ENCODE assay signal across 12 cellular contexts in the genomic region with DNA sequence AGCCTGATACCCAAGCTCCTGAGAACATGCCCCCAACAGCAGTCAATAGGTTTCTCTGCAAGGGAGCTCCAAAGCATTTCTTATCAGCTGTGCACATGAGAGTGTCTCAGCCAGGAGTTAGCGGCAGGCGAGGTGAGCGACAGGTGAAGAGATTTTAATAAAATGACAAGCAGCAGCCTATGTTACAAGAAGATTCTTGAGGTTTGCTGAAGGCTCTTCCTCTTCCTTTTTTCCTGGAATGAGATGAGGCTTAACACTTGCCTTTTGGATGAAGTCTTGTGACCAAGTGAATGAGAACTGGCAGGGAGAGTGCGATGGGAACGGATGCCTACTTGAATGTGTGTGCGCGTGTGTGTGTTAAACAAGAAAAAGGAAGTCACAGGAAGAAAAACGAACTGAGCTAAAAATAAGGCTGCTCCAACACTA.
A peak's percentile ranks its signal among the peaks of the same experiment; 100 is the strongest.
DNase-seq lines count a peak whose midpoint lies in the region; ATAC-seq and TF ChIP-seq lines count a peak whose summit lies in the region.
"Had no signal": no experiment of that assay in that cellular context is flagged by ENCODE, and none has a peak within 500 bp of the region (broad histone marks: within the 10 kb centered on the region; RNA-seq: fewer than 3 reads in every experiment).

No MANE protein-coding gene starts in this region.

- intact Hi-C loops in spleen (cut with DNase I; ENCODE audit: low total_unique reads) = no loop called here

- H3K27me3 ChIP-seq in spleen (replicated peaks in 1 of 7) = no peaks in the 10 kb centered on the region

- peaks cover 7 to 40% (median 23%) of the 10 kb centered on the region in 6 donors for H3K4me1 ChIP-seq in spleen

- peaks cover 63% of the 10 kb centered on the region for H3K4me1 Mint-ChIP-seq in HFFc6 (ENCODE audit: low read depth)
- peaks cover 32% of the 10 kb centered on the region for H3K4me1 Mint-ChIP-seq in stimulated activated memory B cell treated with anti-CD40 and anti-IgM and Interleukin-4, amounts not matched to agents 10 μg/mL and 1 μg/mL and 100 μg/mL, for 72 hours

- DNase-seq in HFFc6 = no peak
- peak; percentile 79 for DNase-seq in OCI-M1 (lab: John Stamatoyannopoulos, UW)
- peak; percentile 22 for DNase-seq in foreskin melanocyte
- DNase-seq in HuH-7 (ENCODE audit: low spot score) = no peak
- DNase-seq in spleen = no peak
- no peak for DNase-seq in NCI-H1092 (lab: John Stamatoyannopoulos, UW)
- DNase-seq: activated naive CD4-positive, alpha-beta T cell treated with anti-CD3 and anti-CD28 coated beads for 36 hours; Karpas-422; PC-3; retina; T-helper 2 cell had no signal

- H3K9me3 Mint-ChIP-seq in HFFc6 = no peaks in the 10 kb centered on the region
- no peaks in the 10 kb centered on the region for H3K9me3 Mint-ChIP-seq in stimulated activated memory B cell treated with anti-CD40 and anti-IgM and Interleukin-4, amounts not matched to agents 10 μg/mL and 1 μg/mL and 100 μg/mL, for 72 hours
- H3K9me3 Mint-ChIP-seq: activated naive CD4-positive, alpha-beta T cell treated with anti-CD3 and anti-CD28 coated beads for 36 hours had no signal

- H3K4me3 Mint-ChIP-seq in HFFc6 = no peak overlapping the region
- no peak overlapping the region for H3K4me3 Mint-ChIP-seq in stimulated activated memory B cell treated with anti-CD40 and anti-IgM and Interleukin-4, amounts not matched to agents 10 μg/mL and 1 μg/mL and 100 μg/mL, for 72 hours
- H3K4me3 Mint-ChIP-seq: activated naive CD4-positive, alpha-beta T cell treated with anti-CD3 and anti-CD28 coated beads for 36 hours had no signal

- peaks cover 3% of the 10 kb centered on the region for H3K27me3 Mint-ChIP-seq in HFFc6 (ENCODE audit: insufficient read depth)
- peaks cover 7% of the 10 kb centered on the region for H3K27me3 Mint-ChIP-seq in stimulated activated memory B cell treated with anti-CD40 and anti-IgM and Interleukin-4, amounts not matched to agents 10 μg/mL and 1 μg/mL and 100 μg/mL, for 72 hours

- ATAC-seq in stimulated activated memory B cell treated with anti-CD40 and anti-IgM and Interleukin-4, amounts not matched to agents 10 μg/mL and 1 μg/mL and 100 μg/mL, for 72 hours = no peak
- ATAC-seq: PC-3 had no signal

- H3K27ac Mint-ChIP-seq in HFFc6 = peak overlapping the region; percentile 33
- H3K27ac Mint-ChIP-seq in stimulated activated memory B cell treated with anti-CD40 and anti-IgM and Interleukin-4, amounts not matched to agents 10 μg/mL and 1 μg/mL and 100 μg/mL, for 72 hours = peak overlapping the region; percentile 6
- H3K27ac Mint-ChIP-seq: activated naive CD4-positive, alpha-beta T cell treated with anti-CD3 and anti-CD28 coated beads for 36 hours had no signal

- WGBS in spleen, 5 donors = 24 to 39% (median 37%) methylated on average over 8 of the region's 8 CpGs

- TF ChIP-seq POLR2A in spleen (IDR thresholded peaks at IDR 0.05) = no peak

- H3K36me3 ChIP-seq in spleen = no peaks in the 10 kb centered on the region

- no peaks in the 10 kb centered on the region for H3K9me3 ChIP-seq in spleen

- TF ChIP-seq CTCF in HFFc6 (IDR thresholded peaks at IDR 0.05) = no peak
- TF ChIP-seq CTCF in spleen (IDR thresholded peaks at IDR 0.05 in 8 of 11, conservative IDR thresholded peaks at IDR 0.05 in 3 of 11) = no peak

- H3K27ac ChIP-seq in spleen = peak overlapping the region in 1 of 8 donors; percentile 60

- no peak overlapping the region for H3K4me3 ChIP-seq in spleen

- H3K36me3 Mint-ChIP-seq in HFFc6 (ENCODE audit: low read depth) = peaks cover 22% of the 10 kb centered on the region
- H3K36me3 Mint-ChIP-seq in stimulated activated memory B cell treated with anti-CD40 and anti-IgM and Interleukin-4, amounts not matched to agents 10 μg/mL and 1 μg/mL and 100 μg/mL, for 72 hours = no peaks in the 10 kb centered on the region

Comparison
In these comparisons a context has a peak if more than half of its experiments do, and no peak if none do; other contexts are left out.
1. DNase-seq: peak in OCI-M1 (single experiment) and foreskin melanocyte (single experiment); none in HFFc6 (single experiment), HuH-7 (single experiment), spleen (single experiment) and NCI-H1092 (single experiment).